Comparison of ENCODE assay signal across 8 cellular contexts in genomic region chr16:4425378-4426020, GRCh38. TPM values are rescaled to one million over a fixed set of nuclear protein-coding genes. Genes with fewer than 3 reads are reported as not detected.
DNase-seq lines count a peak whose midpoint lies in the region; ATAC-seq and TF ChIP-seq lines count a peak whose summit lies in the region.

DNAJA3 (plus strand) TSS chr16:4425868; CDS start chr16:4425882, 14 bp downstream.

- no peaks in the 10 kb centered on the region for H3K9me3 ChIP-seq in mucosa of stomach (ENCODE audit: control insufficient read depth, low read length)

- H3K27me3 Mint-ChIP-seq in activated T-cell treated with anti-CD3 and anti-CD28 coated beads, Interleukin-2, amount 50 U/mL, for 24 hours = no peaks in the 10 kb centered on the region

- DNase-seq in DMS79 (lab: John Stamatoyannopoulos, UW) = peak; percentile 88
- DNase-seq in KG1 (lab: John Stamatoyannopoulos, UW) = peak; percentile 99
- peak; percentile 94 for DNase-seq in activated T-cell treated with anti-CD3 and anti-CD28 coated beads, Interleukin-2, amount 50 U/mL, for 24 hours
- DNase-seq in stimulated activated CD8-positive, alpha-beta memory T cell treated with anti-CD3 and anti-CD28 coated beads, Interleukin-4, amount 100 ng/mL, for 48 hours = peak; percentile 93

- H3K4me1 Mint-ChIP-seq in activated T-cell treated with anti-CD3 and anti-CD28 coated beads, Interleukin-2, amount 50 U/mL, for 24 hours (ENCODE audit: low read depth) = peaks cover 32% of the 10 kb centered on the region

- ATAC-seq in GM21737 (IDR thresholded peaks at IDR 0.05; ENCODE audit: unreplicated experiment) = peak; percentile 82
- ATAC-seq in esophagus mucosa = peak; percentile 92

- peaks cover 50% of the 10 kb centered on the region for H3K36me3 Mint-ChIP-seq in activated T-cell treated with anti-CD3 and anti-CD28 coated beads, Interleukin-2, amount 50 U/mL, for 24 hours (ENCODE audit: low read depth)

- no peaks in the 10 kb centered on the region for H3K9me3 Mint-ChIP-seq in activated T-cell treated with anti-CD3 and anti-CD28 coated beads, Interleukin-2, amount 50 U/mL, for 24 hours

- peak within 1 kb of the TSS; percentile 94 for H3K9ac ChIP-seq in mucosa of stomach (ENCODE audit: low read length)

- peaks cover 11% of the 10 kb centered on the region for H3K4me1 ChIP-seq in mucosa of stomach (ENCODE audit: control insufficient read depth, insufficient read depth, low read length)

- no peaks in the 10 kb centered on the region for H3K27me3 ChIP-seq in mucosa of stomach (ENCODE audit: control insufficient read depth, insufficient read depth, low read length)

- H3K4me3 ChIP-seq in mucosa of stomach (ENCODE audit: low read length) = peak within 1 kb of the TSS; percentile 90

- peak within 1 kb of the TSS; percentile 100 for H3K4me3 Mint-ChIP-seq in activated T-cell treated with anti-CD3 and anti-CD28 coated beads, Interleukin-2, amount 50 U/mL, for 24 hours

- H3K36me3 ChIP-seq in mucosa of stomach (ENCODE audit: control insufficient read depth, insufficient read depth, low read length) = no peaks in the 10 kb centered on the region

- peak within 1 kb of the TSS; percentile 100 for H3K27ac Mint-ChIP-seq in activated T-cell treated with anti-CD3 and anti-CD28 coated beads, Interleukin-2, amount 50 U/mL, for 24 hours

TF ChIP-seq in PFSK-1, 5 proteins besides CTCF, POLR2A, EP300 and RAD21:
- TF ChIP-seq POLR2AphosphoS5 (IDR thresholded peaks at IDR 0.05; ENCODE audit: low read depth, low read length) (peak; percentile 96), REST (IDR thresholded peaks at IDR 0.05; ENCODE audit: insufficient read depth in 1 of 2, low read depth in 2 of 2, low read length in 2 of 2) (0 out of 4 replicates have a peak, but pooled peaks of 1 of the 2 experiments have one; percentile 20), TAF1 (IDR thresholded peaks at IDR 0.05; ENCODE audit: borderline replicate concordance, insufficient read depth, low read length) (peak; percentile 95), SIN3A (IDR thresholded peaks at IDR 0.05; ENCODE audit: borderline replicate concordance, insufficient read depth, low read length) (peak; percentile 72; the same call in 1 of the 2 replicates), FOXP2 (optimal IDR thresholded peaks at IDR 0.05; ENCODE audit: borderline replicate concordance, extremely low read depth, extremely low read length, insufficient read depth) (no peak)
TF ChIP-seq in PFSK-1: peak in this region for 4.

RNA-seq across cellular contexts. Expression of gene DNAJA3, which starts in this region (rescaled TPM):
- 152 TPM for polyA plus RNA-seq in PFSK-1 (2012; ENCODE audit: insufficient read length, low read depth)
- total RNA-seq in esophagus mucosa = 40.2 TPM

Comparison
In these comparisons a context has a peak if more than half of its experiments do, and no peak if none do; other contexts are left out.
1. Peak in every context shown above with its lines: DNase-seq, ATAC-seq and H3K4me3 ChIP-seq.